Comparison of ENCODE assay signal across 8 cellular contexts in the genomic region with DNA sequence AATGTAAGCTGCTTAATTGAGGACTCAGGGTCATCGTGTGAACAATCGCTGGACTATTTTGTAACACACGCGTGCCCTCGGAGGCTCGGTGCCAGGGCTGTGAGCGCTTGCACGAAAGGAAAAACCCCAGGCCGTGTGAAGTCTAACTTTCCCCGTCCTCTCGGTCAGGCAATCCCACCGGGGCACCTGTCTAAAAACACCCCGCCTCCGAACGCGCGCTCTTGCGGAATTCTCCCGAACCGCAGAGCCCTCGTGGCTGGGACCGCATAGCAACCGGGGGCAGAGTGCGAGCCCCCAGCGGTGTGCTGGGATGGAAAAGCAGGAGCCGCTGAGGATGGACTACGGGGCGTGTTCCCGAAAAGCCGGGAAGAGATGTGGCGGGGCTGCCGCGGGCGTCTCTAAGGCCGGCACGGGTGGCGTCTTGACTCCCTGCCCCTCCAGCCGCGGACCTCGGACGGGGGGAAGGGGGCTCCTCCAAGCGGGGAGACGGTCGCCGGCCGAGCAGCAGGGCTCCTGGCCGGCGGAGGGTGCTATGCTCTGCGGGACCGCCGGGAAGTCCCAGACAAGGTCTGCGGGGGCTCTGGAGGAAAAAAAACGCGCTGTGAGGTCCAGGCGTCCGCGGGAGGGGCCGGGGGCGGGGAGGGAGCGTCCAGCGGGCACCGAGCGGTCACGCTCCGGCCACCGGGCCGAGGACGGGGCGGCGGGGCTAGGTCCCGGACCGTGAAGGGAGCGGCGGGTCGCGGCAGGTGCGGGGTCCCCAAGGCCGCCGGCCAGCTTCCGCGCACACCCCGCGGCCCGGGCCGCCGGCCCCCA. TPM values are rescaled to one million over a fixed set of nuclear protein-coding genes. Genes with fewer than 3 reads are reported as not detected.
DNase-seq lines count a peak whose midpoint lies in the region; ATAC-seq, FAIRE-seq and TF ChIP-seq lines count a peak whose summit lies in the region.

No MANE protein-coding gene starts in this region.

- ATAC-seq in GM18520 (IDR thresholded peaks at IDR 0.05; ENCODE audit: unreplicated experiment) (peak; percentile 11), HG03139 (IDR thresholded peaks at IDR 0.05; ENCODE audit: unreplicated experiment) (peak; percentile 21), Right ventricle myocardium superior (ENCODE audit: poor library complexity) (peak; percentile 32)

- no peak for TF ChIP-seq CTCF in D721Med (IDR thresholded peaks at IDR 0.05; ENCODE audit: insufficient read depth, missing control alignments)

- H3K9me3 Mint-ChIP-seq in activated naive CD4-positive, alpha-beta T cell treated with anti-CD3 and anti-CD28 coated beads, Interleukin-2, amount 50 U/mL, for 24 hours: no peaks in the 10 kb centered on the region

- no peaks in the 10 kb centered on the region for H3K27me3 Mint-ChIP-seq in activated naive CD4-positive, alpha-beta T cell treated with anti-CD3 and anti-CD28 coated beads, Interleukin-2, amount 50 U/mL, for 24 hours

- TF ChIP-seq POLR2A in Raji (IDR thresholded peaks at IDR 0.05; ENCODE audit: insufficient read depth, low read depth, low read length): 0 out of 2 replicates have a peak, but pooled peaks have one; percentile 11

- FAIRE-seq in D721Med (lab: Jason Lieb, UNC): no peak

- H3K27ac Mint-ChIP-seq in activated naive CD4-positive, alpha-beta T cell treated with anti-CD3 and anti-CD28 coated beads, Interleukin-2, amount 50 U/mL, for 24 hours: peak overlapping the region; percentile 97

- peaks cover 12% of the 10 kb centered on the region for H3K36me3 Mint-ChIP-seq in activated naive CD4-positive, alpha-beta T cell treated with anti-CD3 and anti-CD28 coated beads, Interleukin-2, amount 50 U/mL, for 24 hours

- intact Hi-C loops in Right ventricle myocardium superior (cut with DNase I): loop anchor here (10.0 kb wide), 1 partner anchor 84 kb away; no protein-coding TSS in a partner anchor

- peak overlapping the region; percentile 89 for H3K4me3 Mint-ChIP-seq in activated naive CD4-positive, alpha-beta T cell treated with anti-CD3 and anti-CD28 coated beads, Interleukin-2, amount 50 U/mL, for 24 hours

- peak; percentile 51 for DNase-seq in AG20443 (ENCODE audit: low spot score)
- DNase-seq in Right ventricle myocardium superior: peak; percentile 57
- DNase-seq in pons (ENCODE audit: low spot score): peak; percentile 33
- no peak for DNase-seq in D721Med (ENCODE audit: insufficient read length, low spot score)

- peaks cover 36% of the 10 kb centered on the region for H3K4me1 Mint-ChIP-seq in activated naive CD4-positive, alpha-beta T cell treated with anti-CD3 and anti-CD28 coated beads, Interleukin-2, amount 50 U/mL, for 24 hours

RNA-seq across cellular contexts. Expression of gene ZBTB21, which starts 0.9 kb away (rescaled TPM):
- 5.5 TPM for total RNA-seq in Right ventricle myocardium superior

RNA-seq across cellular contexts. Expression of gene C2CD2, which starts 55.4 kb away (rescaled TPM):
- 4.6 TPM for total RNA-seq in Right ventricle myocardium superior
